In genomic region chr7:31314781-31315180, GRCh38 we compare ENCODE assay signal across 1 cellular context.
TF ChIP-seq lines count a peak whose summit lies in the region.

No MANE protein-coding gene starts in this region.

TF ChIP-seq in HepG2, 621 proteins besides CTCF, POLR2A, EP300 and RAD21 (continued from another document):
- TF ChIP-seq ARID4A (CRISPR knock-in tag; IDR thresholded peaks at IDR 0.05; ENCODE audit: borderline replicate concordance) = no peak
- TF ChIP-seq SRF (IDR thresholded peaks at IDR 0.05; ENCODE audit: low read depth, low read length) = no peak
- no peak for TF ChIP-seq ZFP1 (CRISPR knock-in tag; IDR thresholded peaks at IDR 0.05)
- TF ChIP-seq CENPX (CRISPR knock-in tag; IDR thresholded peaks at IDR 0.05) = no peak
- no peak for TF ChIP-seq ARNT2 (CRISPR knock-in tag; IDR thresholded peaks at IDR 0.05; ENCODE audit: low read depth)
- TF ChIP-seq TFDP2 (CRISPR knock-in tag; IDR thresholded peaks at IDR 0.05) = no peak
- TF ChIP-seq NPAS2 (CRISPR knock-in tag; IDR thresholded peaks at IDR 0.05; ENCODE audit: borderline replicate concordance) = no peak
- no peak for TF ChIP-seq RFXANK (CRISPR knock-in tag; IDR thresholded peaks at IDR 0.05)
- TF ChIP-seq NCOA2 (CRISPR knock-in tag; IDR thresholded peaks at IDR 0.05) = no peak
- TF ChIP-seq ZNF205 (CRISPR knock-in tag; IDR thresholded peaks at IDR 0.05) = no peak
- no peak for TF ChIP-seq MAFG (CRISPR knock-in tag; IDR thresholded peaks at IDR 0.05)
- no peak for TF ChIP-seq NFKB2 (CRISPR knock-in tag; IDR thresholded peaks at IDR 0.05; ENCODE audit: borderline replicate concordance)
